Comparison of ENCODE assay signal across 3 cellular contexts in genomic region chr7:86645676-86646276, GRCh38.
TF ChIP-seq lines count a peak whose summit lies in the region.

No MANE protein-coding gene starts in this region.

TF ChIP-seq in SK-N-SH, 30 proteins besides CTCF, POLR2A, EP300 and RAD21 (continues in another document):
- no peak for TF ChIP-seq GABPA (IDR thresholded peaks at IDR 0.05; ENCODE audit: low read depth)
- no peak for TF ChIP-seq FOSL2 (IDR thresholded peaks at IDR 0.05; ENCODE audit: borderline replicate concordance, low read depth)
- no peak for TF ChIP-seq GATA2 (CRISPR knock-in tag; IDR thresholded peaks at IDR 0.05)
- TF ChIP-seq JUND (IDR thresholded peaks at IDR 0.05), result no peak
- no peak for TF ChIP-seq FOXM1 (IDR thresholded peaks at IDR 0.05; ENCODE audit: low read depth)
- TF ChIP-seq, protein P1, sequence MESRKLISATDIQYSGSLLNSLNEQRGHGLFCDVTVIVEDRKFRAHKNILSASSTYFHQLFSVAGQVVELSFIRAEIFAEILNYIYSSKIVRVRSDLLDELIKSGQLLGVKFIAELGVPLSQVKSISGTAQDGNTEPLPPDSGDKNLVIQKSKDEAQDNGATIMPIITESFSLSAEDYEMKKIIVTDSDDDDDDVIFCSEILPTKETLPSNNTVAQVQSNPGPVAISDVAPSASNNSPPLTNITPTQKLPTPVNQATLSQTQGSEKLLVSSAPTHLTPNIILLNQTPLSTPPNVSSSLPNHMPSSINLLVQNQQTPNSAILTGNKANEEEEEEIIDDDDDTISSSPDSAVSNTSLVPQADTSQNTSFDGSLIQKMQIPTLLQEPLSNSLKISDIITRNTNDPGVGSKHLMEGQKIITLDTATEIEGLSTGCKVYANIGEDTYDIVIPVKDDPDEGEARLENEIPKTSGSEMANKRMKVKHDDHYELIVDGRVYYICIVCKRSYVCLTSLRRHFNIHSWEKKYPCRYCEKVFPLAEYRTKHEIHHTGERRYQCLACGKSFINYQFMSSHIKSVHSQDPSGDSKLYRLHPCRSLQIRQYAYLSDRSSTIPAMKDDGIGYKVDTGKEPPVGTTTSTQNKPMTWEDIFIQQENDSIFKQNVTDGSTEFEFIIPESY (IDR thresholded peaks at IDR 0.05; ENCODE audit: borderline replicate concordance, low read depth), result no peak
- TF ChIP-seq YY1 (IDR thresholded peaks at IDR 0.05; ENCODE audit: low read depth), result no peak
- no peak for TF ChIP-seq RXRA (IDR thresholded peaks at IDR 0.05; ENCODE audit: borderline replicate concordance, low read depth)
- TF ChIP-seq SIN3A (IDR thresholded peaks at IDR 0.05; ENCODE audit: borderline replicate concordance, low read depth, low read length), result no peak
- no peak for TF ChIP-seq RCOR1 (IDR thresholded peaks at IDR 0.05; ENCODE audit: low read length)
- no peak for TF ChIP-seq CHD2 (IDR thresholded peaks at IDR 0.05; ENCODE audit: low read length, partially characterized antibody)
- no peak for TF ChIP-seq ELF1 (IDR thresholded peaks at IDR 0.05)
- TF ChIP-seq, protein P2, sequence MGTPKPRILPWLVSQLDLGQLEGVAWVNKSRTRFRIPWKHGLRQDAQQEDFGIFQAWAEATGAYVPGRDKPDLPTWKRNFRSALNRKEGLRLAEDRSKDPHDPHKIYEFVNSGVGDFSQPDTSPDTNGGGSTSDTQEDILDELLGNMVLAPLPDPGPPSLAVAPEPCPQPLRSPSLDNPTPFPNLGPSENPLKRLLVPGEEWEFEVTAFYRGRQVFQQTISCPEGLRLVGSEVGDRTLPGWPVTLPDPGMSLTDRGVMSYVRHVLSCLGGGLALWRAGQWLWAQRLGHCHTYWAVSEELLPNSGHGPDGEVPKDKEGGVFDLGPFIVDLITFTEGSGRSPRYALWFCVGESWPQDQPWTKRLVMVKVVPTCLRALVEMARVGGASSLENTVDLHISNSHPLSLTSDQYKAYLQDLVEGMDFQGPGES (IDR thresholded peaks at IDR 0.05; ENCODE audit: low read depth, low read length), result no peak
- TF ChIP-seq REST (IDR thresholded peaks at IDR 0.05; ENCODE audit: low read depth, low read length), result no peak
- no peak for TF ChIP-seq TAF1 (IDR thresholded peaks at IDR 0.05; ENCODE audit: borderline replicate concordance, low read depth, low read length)

TF ChIP-seq in SK-N-SH treated with all-trans-retinoic acid at 6 μM for 48 hours, 23 proteins besides CTCF, POLR2A, EP300 and RAD21 (continues in another document):
- TF ChIP-seq SNAI2 (CRISPR knock-in tag; IDR thresholded peaks at IDR 0.05) (no peak), OSR1 (CRISPR knock-in tag; IDR thresholded peaks at IDR 0.05) (no peak), ZC3H10 (CRISPR knock-in tag; IDR thresholded peaks at IDR 0.05) (no peak), ZNF8 (CRISPR knock-in tag; IDR thresholded peaks at IDR 0.05) (no peak), ZNF565 (CRISPR knock-in tag; conservative IDR thresholded peaks at IDR 0.05; ENCODE audit: low read depth) (no peak), POU6F1 (CRISPR knock-in tag; IDR thresholded peaks at IDR 0.05; ENCODE audit: borderline replicate concordance, low read depth) (no peak), ZFP3 (CRISPR knock-in tag; IDR thresholded peaks at IDR 0.05) (no peak), BACH2 (CRISPR knock-in tag; IDR thresholded peaks at IDR 0.05; ENCODE audit: borderline replicate concordance) (no peak), RARB (CRISPR knock-in tag; IDR thresholded peaks at IDR 0.05) (no peak), TCF4 (CRISPR knock-in tag; IDR thresholded peaks at IDR 0.05; ENCODE audit: borderline replicate concordance) (no peak), ISL1 (CRISPR knock-in tag; IDR thresholded peaks at IDR 0.05) (no peak), PPARA (CRISPR knock-in tag; IDR thresholded peaks at IDR 0.05; ENCODE audit: borderline replicate concordance) (no peak), TSHZ2 (CRISPR knock-in tag; IDR thresholded peaks at IDR 0.05) (no peak)
- TF ChIP-seq, protein P3, sequence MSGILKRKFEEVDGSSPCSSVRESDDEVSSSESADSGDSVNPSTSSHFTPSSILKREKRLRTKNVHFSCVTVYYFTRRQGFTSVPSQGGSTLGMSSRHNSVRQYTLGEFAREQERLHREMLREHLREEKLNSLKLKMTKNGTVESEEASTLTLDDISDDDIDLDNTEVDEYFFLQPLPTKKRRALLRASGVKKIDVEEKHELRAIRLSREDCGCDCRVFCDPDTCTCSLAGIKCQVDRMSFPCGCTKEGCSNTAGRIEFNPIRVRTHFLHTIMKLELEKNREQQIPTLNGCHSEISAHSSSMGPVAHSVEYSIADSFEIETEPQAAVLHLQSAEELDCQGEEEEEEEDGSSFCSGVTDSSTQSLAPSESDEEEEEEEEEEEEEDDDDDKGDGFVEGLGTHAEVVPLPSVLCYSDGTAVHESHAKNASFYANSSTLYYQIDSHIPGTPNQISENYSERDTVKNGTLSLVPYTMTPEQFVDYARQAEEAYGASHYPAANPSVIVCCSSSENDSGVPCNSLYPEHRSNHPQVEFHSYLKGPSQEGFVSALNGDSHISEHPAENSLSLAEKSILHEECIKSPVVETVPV (CRISPR knock-in tag; IDR thresholded peaks at IDR 0.05), result no peak
- TF ChIP-seq, protein P4, sequence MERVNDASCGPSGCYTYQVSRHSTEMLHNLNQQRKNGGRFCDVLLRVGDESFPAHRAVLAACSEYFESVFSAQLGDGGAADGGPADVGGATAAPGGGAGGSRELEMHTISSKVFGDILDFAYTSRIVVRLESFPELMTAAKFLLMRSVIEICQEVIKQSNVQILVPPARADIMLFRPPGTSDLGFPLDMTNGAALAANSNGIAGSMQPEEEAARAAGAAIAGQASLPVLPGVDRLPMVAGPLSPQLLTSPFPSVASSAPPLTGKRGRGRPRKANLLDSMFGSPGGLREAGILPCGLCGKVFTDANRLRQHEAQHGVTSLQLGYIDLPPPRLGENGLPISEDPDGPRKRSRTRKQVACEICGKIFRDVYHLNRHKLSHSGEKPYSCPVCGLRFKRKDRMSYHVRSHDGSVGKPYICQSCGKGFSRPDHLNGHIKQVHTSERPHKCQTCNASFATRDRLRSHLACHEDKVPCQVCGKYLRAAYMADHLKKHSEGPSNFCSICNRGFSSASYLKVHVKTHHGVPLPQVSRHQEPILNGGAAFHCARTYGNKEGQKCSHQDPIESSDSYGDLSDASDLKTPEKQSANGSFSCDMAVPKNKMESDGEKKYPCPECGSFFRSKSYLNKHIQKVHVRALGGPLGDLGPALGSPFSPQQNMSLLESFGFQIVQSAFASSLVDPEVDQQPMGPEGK (CRISPR knock-in tag; IDR thresholded peaks at IDR 0.05; ENCODE audit: borderline replicate concordance), result no peak

TF ChIP-seq in H1, 55 proteins besides CTCF, POLR2A, EP300 and RAD21:
- TF ChIP-seq JUN (IDR thresholded peaks at IDR 0.05; ENCODE audit: low read depth, low read length) (no peak), FOSL1 (IDR thresholded peaks at IDR 0.05; ENCODE audit: insufficient read depth, low read depth, low read length) (no peak), CTBP2 (IDR thresholded peaks at IDR 0.05; ENCODE audit: borderline replicate concordance, insufficient read depth, insufficient read length, low read length) (no peak), PHF8 (conservative IDR thresholded peaks at IDR 0.05; ENCODE audit: low read depth, low read length) (no peak)
